Comparison of ENCODE assay signal across 15 cellular contexts in genomic region chrX:85052207-85052606, GRCh38. TPM values are rescaled to one million over a fixed set of nuclear protein-coding genes. Genes with fewer than 3 reads are reported as not detected.
A peak's percentile ranks its signal among the peaks of the same experiment; 100 is the strongest.
DNase-seq lines count a peak whose midpoint lies in the region; ATAC-seq and TF ChIP-seq lines count a peak whose summit lies in the region.
"Had no signal": no experiment of that assay in that cellular context is flagged by ENCODE, and none has a peak within 500 bp of the region (broad histone marks: within the 10 kb centered on the region; RNA-seq: fewer than 3 reads in every experiment).

No MANE protein-coding gene starts in this region.

- H3K27ac ChIP-seq in right atrium auricular region (peak overlapping the region in 1 of 2 donors; percentile 17), A673 (ENCODE audit: low read depth, low read length, poor library complexity, severe bottlenecking) (no peak overlapping the region)
- H3K27ac ChIP-seq: Peyer's patch had no signal

- H3K36me3 ChIP-seq in right atrium auricular region (no peaks in the 10 kb centered on the region), A673 (ENCODE audit: insufficient read depth, low read length, poor library complexity, severe bottlenecking) (no peaks in the 10 kb centered on the region)
- H3K36me3 ChIP-seq: Peyer's patch had no signal

- H3K4me1 ChIP-seq in right atrium auricular region (no peaks in the 10 kb centered on the region), A673 (ENCODE audit: insufficient read depth, low read length, poor library complexity, severe bottlenecking) (no peaks in the 10 kb centered on the region)
- H3K4me1 ChIP-seq: Peyer's patch had no signal

- peaks cover 4% of the 10 kb centered on the region for H3K36me3 Mint-ChIP-seq in activated CD8-positive, alpha-beta T cell treated with anti-CD3 and anti-CD28 coated beads for 36 hours (ENCODE audit: low read depth)
- H3K36me3 Mint-ChIP-seq in activated CD8-positive, alpha-beta T cell treated with anti-CD3 and anti-CD28 coated beads, Interleukin-2, amount 10 ng/mL, durations not matched to agents 7 days and 5 days (ENCODE audit: low read depth), result peaks cover 2% of the 10 kb centered on the region
- peaks cover 6% of the 10 kb centered on the region for H3K36me3 Mint-ChIP-seq in activated T-helper 17 cell treated with anti-CD3 and anti-CD28 coated beads, Interleukin-2, amount 50 U/mL, for 72 hours (ENCODE audit: low read depth)

- BruUV-seq in A673 (replicated peaks; lab: Mats Ljungman, UMichigan), result no TSS peak

- intact Hi-C loops in activated CD8-positive, alpha-beta T cell treated with anti-CD3 and anti-CD28 coated beads for 36 hours (cut with micrococcal nuclease), result no loop called here
- intact Hi-C loops in A673 (cut with micrococcal nuclease; ENCODE audit: unreplicated experiment), result no loop called here

- no peak overlapping the region for H3K4me3 Mint-ChIP-seq in activated CD8-positive, alpha-beta T cell treated with anti-CD3 and anti-CD28 coated beads for 36 hours
- no peak overlapping the region for H3K4me3 Mint-ChIP-seq in activated CD8-positive, alpha-beta T cell treated with anti-CD3 and anti-CD28 coated beads, Interleukin-2, amount 10 ng/mL, durations not matched to agents 7 days and 5 days
- no peak overlapping the region for H3K4me3 Mint-ChIP-seq in activated T-helper 17 cell treated with anti-CD3 and anti-CD28 coated beads, Interleukin-2, amount 50 U/mL, for 72 hours
- H3K4me3 Mint-ChIP-seq: activated CD4-positive, alpha-beta T cell treated with anti-CD3 and anti-CD28 coated beads, Interleukin-2, amount 10 ng/mL, durations not matched to agents 7 days and 5 days; nephron progenitor cell; T-helper 17 cell had no signal

- H3K4me3 ChIP-seq in fibroblast of the aortic adventitia (ENCODE audit: low read depth, low read length) (no peak overlapping the region), right atrium auricular region (no peak overlapping the region), A673 (ENCODE audit: low read depth, low read length, poor library complexity, severe bottlenecking) (no peak overlapping the region)
- H3K4me3 ChIP-seq: Peyer's patch had no signal

- H3K27me3 ChIP-seq in right atrium auricular region (no peaks in the 10 kb centered on the region), A673 (replicated peaks; ENCODE audit: insufficient read depth, low read depth, low read length, poor library complexity) (no peaks in the 10 kb centered on the region)
- H3K27me3 ChIP-seq: Peyer's patch had no signal

- CTCF ChIA-PET in activated CD8-positive, alpha-beta T cell treated with anti-CD3 and anti-CD28 coated beads for 36 hours (lab: Charles Lee), result interaction anchor here (1.0 kb wide), 1 partner anchor 317 kb away, joined by 3 read pairs; no protein-coding TSS in a partner anchor
- CTCF ChIA-PET in activated CD8-positive, alpha-beta T cell treated with anti-CD3 and anti-CD28 coated beads, Interleukin-2, amount 10 ng/mL, durations not matched to agents 7 days and 5 days (lab: Charles Lee), result interaction anchor here (1.6 kb wide), 1 partner anchor 322 kb away, joined by 10 read pairs; no protein-coding TSS in a partner anchor
- CTCF ChIA-PET in A673 (lab: Charles Lee), result no interaction called here

- DNase-seq in activated CD8-positive, alpha-beta T cell treated with anti-CD3 and anti-CD28 coated beads for 36 hours, result no peak
- DNase-seq in activated CD8-positive, alpha-beta T cell treated with anti-CD3 and anti-CD28 coated beads, Interleukin-2, amount 10 ng/mL, durations not matched to agents 7 days and 5 days, result no peak
- peak; percentile 19 for DNase-seq in fibroblast of the aortic adventitia (ENCODE audit: low read depth)
- peak; percentile 11 for DNase-seq in stromal cell of bone marrow (ENCODE audit: low read depth)
- no peak for DNase-seq in NCI-H1105 treated with DMSO at 0.1 percent for 48 hours (lab: John Stamatoyannopoulos, UW)
- no peak for DNase-seq in right atrium auricular region (ENCODE audit: low spot score)
- DNase-seq in A673 (ENCODE audit: low spot score), result no peak
- DNase-seq: activated CD4-positive, alpha-beta T cell treated with anti-CD3 and anti-CD28 coated beads, Interleukin-2, amount 10 ng/mL, durations not matched to agents 7 days and 5 days; activated effector memory CD4-positive, alpha-beta T cell treated with anti-CD3 and anti-CD28 coated beads, Interleukin-2, amount 50 U/mL, for 16 hours; NCI-H1417 treated with DMSO at 0.1 percent for 48 hours; NCI-H510A treated with DMSO at 0.1 percent for 48 hours; nephron progenitor cell; Peyer's patch; T-helper 17 cell had no signal

- POLR2A ChIA-PET in activated CD8-positive, alpha-beta T cell treated with anti-CD3 and anti-CD28 coated beads for 36 hours (lab: Charles Lee), result no interaction called here
- POLR2A ChIA-PET in activated CD8-positive, alpha-beta T cell treated with anti-CD3 and anti-CD28 coated beads, Interleukin-2, amount 10 ng/mL, durations not matched to agents 7 days and 5 days (lab: Charles Lee), result no interaction called here
- POLR2A ChIA-PET in A673 (lab: Charles Lee; ENCODE audit: low non-redundant PET), result no interaction called here

- no peaks in the 10 kb centered on the region for H3K9me3 Mint-ChIP-seq in activated CD8-positive, alpha-beta T cell treated with anti-CD3 and anti-CD28 coated beads for 36 hours
- no peaks in the 10 kb centered on the region for H3K9me3 Mint-ChIP-seq in activated CD8-positive, alpha-beta T cell treated with anti-CD3 and anti-CD28 coated beads, Interleukin-2, amount 10 ng/mL, durations not matched to agents 7 days and 5 days (ENCODE audit: insufficient read depth)
- H3K9me3 Mint-ChIP-seq in activated T-helper 17 cell treated with anti-CD3 and anti-CD28 coated beads, Interleukin-2, amount 50 U/mL, for 72 hours, result no peaks in the 10 kb centered on the region
- H3K9me3 Mint-ChIP-seq: activated CD4-positive, alpha-beta T cell treated with anti-CD3 and anti-CD28 coated beads, Interleukin-2, amount 10 ng/mL, durations not matched to agents 7 days and 5 days had no signal

- no peaks in the 10 kb centered on the region for H3K9me3 ChIP-seq in right atrium auricular region
- H3K9me3 ChIP-seq in A673 (ENCODE audit: low read depth, low read length, poor library complexity, severe bottlenecking), result no peaks in the 10 kb centered on the region
- H3K9me3 ChIP-seq: Peyer's patch had no signal

- H3K27ac Mint-ChIP-seq in activated CD8-positive, alpha-beta T cell treated with anti-CD3 and anti-CD28 coated beads for 36 hours, result no peak overlapping the region
- no peak overlapping the region for H3K27ac Mint-ChIP-seq in activated CD8-positive, alpha-beta T cell treated with anti-CD3 and anti-CD28 coated beads, Interleukin-2, amount 10 ng/mL, durations not matched to agents 7 days and 5 days
- no peak overlapping the region for H3K27ac Mint-ChIP-seq in activated T-helper 17 cell treated with anti-CD3 and anti-CD28 coated beads, Interleukin-2, amount 50 U/mL, for 72 hours
- H3K27ac Mint-ChIP-seq: activated CD4-positive, alpha-beta T cell treated with anti-CD3 and anti-CD28 coated beads, Interleukin-2, amount 10 ng/mL, durations not matched to agents 7 days and 5 days; nephron progenitor cell; T-helper 17 cell had no signal

- H3K4me1 Mint-ChIP-seq in activated CD8-positive, alpha-beta T cell treated with anti-CD3 and anti-CD28 coated beads for 36 hours (ENCODE audit: low read depth), result peaks cover 2% of the 10 kb centered on the region
- H3K4me1 Mint-ChIP-seq in activated CD8-positive, alpha-beta T cell treated with anti-CD3 and anti-CD28 coated beads, Interleukin-2, amount 10 ng/mL, durations not matched to agents 7 days and 5 days (ENCODE audit: low read depth), result no peaks in the 10 kb centered on the region
- H3K4me1 Mint-ChIP-seq in activated T-helper 17 cell treated with anti-CD3 and anti-CD28 coated beads, Interleukin-2, amount 50 U/mL, for 72 hours, result no peaks in the 10 kb centered on the region
- H3K4me1 Mint-ChIP-seq: activated CD4-positive, alpha-beta T cell treated with anti-CD3 and anti-CD28 coated beads, Interleukin-2, amount 10 ng/mL, durations not matched to agents 7 days and 5 days; nephron progenitor cell; T-helper 17 cell had no signal

- H3K27me3 Mint-ChIP-seq in activated CD8-positive, alpha-beta T cell treated with anti-CD3 and anti-CD28 coated beads for 36 hours, result no peaks in the 10 kb centered on the region
- no peaks in the 10 kb centered on the region for H3K27me3 Mint-ChIP-seq in activated CD8-positive, alpha-beta T cell treated with anti-CD3 and anti-CD28 coated beads, Interleukin-2, amount 10 ng/mL, durations not matched to agents 7 days and 5 days (ENCODE audit: low read depth)
- H3K27me3 Mint-ChIP-seq in activated T-helper 17 cell treated with anti-CD3 and anti-CD28 coated beads, Interleukin-2, amount 50 U/mL, for 72 hours, result no peaks in the 10 kb centered on the region
- H3K27me3 Mint-ChIP-seq: activated CD4-positive, alpha-beta T cell treated with anti-CD3 and anti-CD28 coated beads, Interleukin-2, amount 10 ng/mL, durations not matched to agents 7 days and 5 days; T-helper 17 cell had no signal

- peak; percentile 53 for ATAC-seq in activated CD8-positive, alpha-beta T cell treated with anti-CD3 and anti-CD28 coated beads for 36 hours
- ATAC-seq in activated CD8-positive, alpha-beta T cell treated with anti-CD3 and anti-CD28 coated beads, Interleukin-2, amount 10 ng/mL, durations not matched to agents 7 days and 5 days, result no peak
- ATAC-seq in activated T-helper 17 cell treated with anti-CD3 and anti-CD28 coated beads, Interleukin-2, amount 50 U/mL, for 72 hours (replicated peaks), result peak; percentile 56
- ATAC-seq: T-helper 17 cell had no signal

- no peak for TF ChIP-seq CTCF in activated CD8-positive, alpha-beta T cell treated with anti-CD3 and anti-CD28 coated beads for 36 hours (IDR thresholded peaks at IDR 0.05)
- TF ChIP-seq CTCF in fibroblast of the aortic adventitia (IDR thresholded peaks at IDR 0.05; ENCODE audit: insufficient read depth, low read length) (no peak), right atrium auricular region (IDR thresholded peaks at IDR 0.05) (no peak), A673 (conservative IDR thresholded peaks at IDR 0.05; ENCODE audit: low read depth, low read length) (no peak)

RNA-seq across cellular contexts. Expression of gene APOOL, which starts 48.5 kb away (rescaled TPM):
- 10 to 100 TPM; 15.4 to 16.5 TPM for total RNA-seq in activated CD8-positive, alpha-beta T cell treated with anti-CD3 and anti-CD28 coated beads for 36 hours
- 10 to 100 TPM; 11.6 to 13.4 TPM for total RNA-seq in activated CD8-positive, alpha-beta T cell treated with anti-CD3 and anti-CD28 coated beads, Interleukin-2, amount 10 ng/mL, durations not matched to agents 7 days and 5 days
- total RNA-seq in activated T-helper 17 cell treated with anti-CD3 and anti-CD28 coated beads, Interleukin-2, amount 50 U/mL, for 72 hours, result 10 to 100 TPM; 14.8 to 18.2 TPM
- 2.6 and 18.0 TPM in 2 replicates for total RNA-seq in fibroblast of the aortic adventitia (ENCODE audit: low replicate concordance)
- 10 to 100 TPM; 13.5 to 24.8 TPM for total RNA-seq in right atrium auricular region
- total RNA-seq in A673 (2021), result 22.6 and 24.4 TPM in 2 replicates

Comparison
In these comparisons a context has a peak if more than half of its experiments do, and no peak if none do; other contexts are left out.
1. DNase-seq: peak in fibroblast of the aortic adventitia (single experiment) and stromal cell of bone marrow (single experiment); none in activated CD8-positive, alpha-beta T cell treated with anti-CD3 and anti-CD28 coated beads for 36 hours (single experiment), activated CD8-positive, alpha-beta T cell treated with anti-CD3 and anti-CD28 coated beads, Interleukin-2, amount 10 ng/mL, durations not matched to agents 7 days and 5 days (single experiment), NCI-H1105 treated with DMSO at 0.1 percent for 48 hours (single experiment), right atrium auricular region (single experiment) and A673 (single experiment).